ENCODE assay signal across 10 cellular contexts in genomic region chr20:19885981-19886665, GRCh38.
DNase-seq lines count a peak whose midpoint lies in the region; ATAC-seq and TF ChIP-seq lines count a peak whose summit lies in the region.
"Had no signal": no experiment of that assay in that cellular context is flagged by ENCODE, and none has a peak within 500 bp of the region (broad histone marks: within the 10 kb centered on the region; RNA-seq: fewer than 3 reads in every experiment).

No MANE protein-coding gene starts in this region.

- peak overlapping the region; percentile 93 for H3K27ac Mint-ChIP-seq in endothelial cell (ENCODE audit: unreplicated experiment)
- H3K27ac Mint-ChIP-seq in CD4-positive, alpha-beta memory T cell = no peak overlapping the region

- no peaks in the 10 kb centered on the region for H3K9me3 ChIP-seq in CD4-positive, alpha-beta memory T cell (ENCODE audit: control insufficient read depth in 1 of 2, low read length in 2 of 2)
- H3K9me3 ChIP-seq: BLaER1 had no signal

- no peak overlapping the region for H3K4me3 ChIP-seq in CD4-positive, alpha-beta memory T cell (ENCODE audit: low read length in 2 of 2)
- H3K4me3 ChIP-seq: BLaER1 had no signal

- H3K36me3 Mint-ChIP-seq in endothelial cell (ENCODE audit: low read depth, unreplicated experiment) = peaks cover 15% of the 10 kb centered on the region
- no peaks in the 10 kb centered on the region for H3K36me3 Mint-ChIP-seq in CD4-positive, alpha-beta memory T cell

- intact Hi-C loops in Right ventricle myocardium inferior (cut with DNase I) = loop anchor here (2.0 to 5.0 kb wide), 4 partner anchors 51 to 197 kb away; no protein-coding TSS in a partner anchor
- intact Hi-C loops in cardiac septum (cut with DNase I) = loop anchor here (5.0 kb wide), 3 partner anchors 69 to 111 kb away; no protein-coding TSS in a partner anchor
- intact Hi-C loops in CD4-positive, alpha-beta memory T cell (cut with micrococcal nuclease) = no loop called here

- no peak overlapping the region for H3K27ac ChIP-seq in CD4-positive, alpha-beta memory T cell (ENCODE audit: low read depth, low read length)
- H3K27ac ChIP-seq: BLaER1 had no signal

- H3K4me1 Mint-ChIP-seq in endothelial cell (ENCODE audit: unreplicated experiment) = peaks cover 44% of the 10 kb centered on the region
- no peaks in the 10 kb centered on the region for H3K4me1 Mint-ChIP-seq in CD4-positive, alpha-beta memory T cell

- no peaks in the 10 kb centered on the region for H3K9me3 Mint-ChIP-seq in endothelial cell (ENCODE audit: unreplicated experiment)
- H3K9me3 Mint-ChIP-seq in CD4-positive, alpha-beta memory T cell = peaks cover 0 to 2% (median 0%) of the 10 kb centered on the region in 8 donors

- no peaks in the 10 kb centered on the region for H3K27me3 ChIP-seq in CD4-positive, alpha-beta memory T cell (ENCODE audit: insufficient read depth, low read length)

- DNase-seq in Right ventricle myocardium inferior (ENCODE audit: missing footprints) (peak; percentile 79), cardiac septum (ENCODE audit: low spot score) (no peak), endothelial cell (ENCODE audit: low spot score) (peak; percentile 21), mucosa of gallbladder (ENCODE audit: low spot score) (peak; percentile 83), NCI-H2196 treated with DMSO at 0.1 percent for 48 hours (lab: John Stamatoyannopoulos, UW; ENCODE audit: unreplicated experiment) (no peak), NCI-H345 (lab: John Stamatoyannopoulos, UW) (no peak)
- DNase-seq in CD4-positive, alpha-beta memory T cell = no peak
- DNase-seq: activated CD4-positive, alpha-beta T cell treated with anti-CD3 and anti-CD28 coated beads, Interleukin-2, amount 50 U/mL, for 4 hours had no signal

- POLR2A ChIA-PET in CD4-positive, alpha-beta memory T cell (lab: Charles Lee; ENCODE audit: partially characterized antibody) = no interaction called here

- peaks cover 4% of the 10 kb centered on the region for H3K27me3 Mint-ChIP-seq in endothelial cell (ENCODE audit: unreplicated experiment)
- peaks cover 11 to 16% of the 10 kb centered on the region in 2 donors for H3K27me3 Mint-ChIP-seq in CD4-positive, alpha-beta memory T cell

- H3K36me3 ChIP-seq in CD4-positive, alpha-beta memory T cell (ENCODE audit: insufficient read depth, low read length) = no peaks in the 10 kb centered on the region
- H3K36me3 ChIP-seq: BLaER1 had no signal

- ATAC-seq in Right ventricle myocardium inferior (peak; percentile 68), HG02642 (IDR thresholded peaks at IDR 0.05; ENCODE audit: poor library complexity, unreplicated experiment) (no peak)

- H3K4me3 Mint-ChIP-seq in endothelial cell (ENCODE audit: unreplicated experiment) = peak overlapping the region; percentile 84
- H3K4me3 Mint-ChIP-seq in CD4-positive, alpha-beta memory T cell = no peak overlapping the region

- CTCF ChIA-PET in CD4-positive, alpha-beta memory T cell (lab: Charles Lee; ENCODE audit: partially characterized antibody) = no interaction called here

- no peak for TF ChIP-seq CTCF in endothelial cell (IDR thresholded peaks at IDR 0.05; ENCODE audit: unreplicated experiment)

- H3K4me1 ChIP-seq in CD4-positive, alpha-beta memory T cell (ENCODE audit: insufficient read depth, low read length) = no peaks in the 10 kb centered on the region

Comparison
In these comparisons a context has a peak if more than half of its experiments do, and no peak if none do; other contexts are left out.
1. DNase-seq: peak in Right ventricle myocardium inferior (single experiment), endothelial cell (single experiment) and mucosa of gallbladder (single experiment); none in cardiac septum (single experiment), CD4-positive, alpha-beta memory T cell (0 of 5), NCI-H2196 treated with DMSO at 0.1 percent for 48 hours (single experiment) and NCI-H345 (single experiment).